8 cellular contexts compared by ENCODE assay signal in the genomic region with DNA sequence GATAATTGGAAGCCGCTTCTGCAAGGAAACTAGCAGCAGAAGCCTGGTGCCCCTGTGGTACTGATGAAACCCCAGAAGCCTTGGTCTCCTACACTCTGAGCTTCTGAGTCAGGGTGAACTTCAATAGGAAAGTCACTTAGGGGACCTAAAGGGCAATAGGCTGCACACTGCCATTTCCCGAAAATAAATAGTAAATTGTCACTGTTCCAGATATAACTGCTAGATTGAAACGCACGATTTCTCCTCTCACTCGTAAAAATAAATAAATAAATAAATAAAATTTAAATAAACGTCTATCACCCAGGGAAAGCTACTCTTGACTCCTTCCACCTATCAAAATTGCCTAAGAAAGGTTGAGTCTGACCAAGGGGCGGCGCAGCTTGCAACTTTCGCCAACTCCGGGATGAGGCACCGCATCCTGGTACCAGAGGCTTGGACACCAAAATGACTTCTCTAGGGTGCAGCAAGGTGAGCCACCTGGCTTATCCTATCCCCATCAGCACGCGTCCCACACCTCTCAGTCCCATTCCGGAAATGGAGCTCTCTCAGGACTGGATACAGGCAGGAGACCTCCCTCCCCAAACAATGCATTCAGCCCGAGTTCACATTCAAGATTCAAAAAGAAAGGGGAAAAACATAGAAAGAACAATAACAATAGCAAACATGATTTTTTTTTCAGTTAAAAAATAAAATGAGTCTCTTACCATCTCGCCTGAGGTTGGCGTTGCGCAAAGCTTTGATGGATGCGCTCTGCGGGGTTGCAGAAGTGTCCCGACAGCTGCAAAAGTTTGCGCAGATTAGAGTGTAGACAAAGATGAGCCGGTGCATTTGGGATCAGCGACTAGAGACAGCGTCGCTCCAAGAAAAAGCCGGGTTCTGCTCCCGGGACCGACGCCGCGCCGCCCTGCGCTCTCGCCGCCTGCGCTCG. TPM values are rescaled to one million over a fixed set of nuclear protein-coding genes. Genes with fewer than 3 reads are reported as not detected.
DNase-seq lines count a peak whose midpoint lies in the region; ATAC-seq and TF ChIP-seq lines count a peak whose summit lies in the region.

No MANE protein-coding gene starts in this region.

- WGBS in heart right ventricle, 2 donors = 3% methylated on average over 38 of the region's 38 CpGs
- 8% methylated on average over 38 of the region's 38 CpGs for whole genome bisulfite sequencing in prostate gland

- H3K27me3 ChIP-seq in heart right ventricle = peaks cover 0 to 14% (median 0%) of the 10 kb centered on the region in 7 donors
- H3K27me3 ChIP-seq in prostate gland (replicated peaks; ENCODE audit: insufficient read depth) = no peaks in the 10 kb centered on the region

- H3K4me1 Mint-ChIP-seq in activated CD4-positive, alpha-beta memory T cell treated with anti-CD3 and anti-CD28 coated beads, Interleukin-2, amount 10 ng/mL, durations not matched to agents 7 days and 5 days = peaks cover 4% of the 10 kb centered on the region

- peaks cover 31% of the 10 kb centered on the region for H3K27me3 Mint-ChIP-seq in activated CD4-positive, alpha-beta memory T cell treated with anti-CD3 and anti-CD28 coated beads, Interleukin-2, amount 10 ng/mL, durations not matched to agents 7 days and 5 days

- H3K36me3 ChIP-seq in heart right ventricle (no peaks in the 10 kb centered on the region), prostate gland (no peaks in the 10 kb centered on the region)

- CTCF ChIA-PET in activated CD4-positive, alpha-beta memory T cell treated with anti-CD3 and anti-CD28 coated beads, Interleukin-2, amount 10 ng/mL, durations not matched to agents 7 days and 5 days (lab: Charles Lee) = interaction anchor here (1.0 kb wide), 1 partner anchor 481 kb away, joined by 4 read pairs; no protein-coding TSS in a partner anchor

- intact Hi-C loops in heart right ventricle (cut with DNase I) (loop anchor here in 3 of 10 donors (5.0 to 10.0 kb wide), 3 partner anchors 369 to 479 kb away; no protein-coding TSS in a partner anchor), prostate gland (cut with DNase I) (no loop called here)

- DNase-seq in ELR (ENCODE audit: low read depth) = peak; percentile 31
- no peak for DNase-seq in activated CD4-positive, alpha-beta memory T cell treated with anti-CD3 and anti-CD28 coated beads, Interleukin-2, amount 10 ng/mL, durations not matched to agents 7 days and 5 days
- peak; percentile 22 to 30 for DNase-seq in heart right ventricle
- DNase-seq in prostate gland (ENCODE audit: low spot score) = no peak
- DNase-seq in activated CD8-positive, alpha-beta memory T cell treated with anti-CD3 and anti-CD28 coated beads for 24 hours = no peak
- DNase-seq in NCI-H2107 (lab: John Stamatoyannopoulos, UW) = no peak

- peak overlapping the region in 9 of 10 donors; percentile 33 to 71 (median 62) for H3K27ac ChIP-seq in heart right ventricle
- peak overlapping the region; percentile 2 to 34 for H3K27ac ChIP-seq in prostate gland

- H3K4me3 Mint-ChIP-seq in activated CD4-positive, alpha-beta memory T cell treated with anti-CD3 and anti-CD28 coated beads, Interleukin-2, amount 10 ng/mL, durations not matched to agents 7 days and 5 days = peak overlapping the region; percentile 51

- ATAC-seq in HG02840 (IDR thresholded peaks at IDR 0.05; ENCODE audit: low FRiP score, unreplicated experiment) (peak; percentile 18), heart right ventricle (peak; percentile 21 to 73 (median 60)), GM21367 (IDR thresholded peaks at IDR 0.05; ENCODE audit: unreplicated experiment) (no peak)

- no peak overlapping the region for H3K27ac Mint-ChIP-seq in activated CD4-positive, alpha-beta memory T cell treated with anti-CD3 and anti-CD28 coated beads, Interleukin-2, amount 10 ng/mL, durations not matched to agents 7 days and 5 days

- no peak for TF ChIP-seq POLR2A in prostate gland (IDR thresholded peaks at IDR 0.05)

- peak overlapping the region; percentile 37 to 72 (median 66) for H3K4me3 ChIP-seq in heart right ventricle
- H3K4me3 ChIP-seq in prostate gland = peak overlapping the region; percentile 33 to 36

- no peaks in the 10 kb centered on the region for H3K36me3 Mint-ChIP-seq in activated CD4-positive, alpha-beta memory T cell treated with anti-CD3 and anti-CD28 coated beads, Interleukin-2, amount 10 ng/mL, durations not matched to agents 7 days and 5 days (ENCODE audit: low read depth)

- no peaks in the 10 kb centered on the region for H3K9me3 ChIP-seq in heart right ventricle
- no peaks in the 10 kb centered on the region for H3K9me3 ChIP-seq in prostate gland

- peaks cover 0 to 17% (median 7%) of the 10 kb centered on the region in 9 donors for H3K4me1 ChIP-seq in heart right ventricle
- no peaks in the 10 kb centered on the region for H3K4me1 ChIP-seq in prostate gland (replicated peaks)

- POLR2A ChIA-PET in activated CD4-positive, alpha-beta memory T cell treated with anti-CD3 and anti-CD28 coated beads, Interleukin-2, amount 10 ng/mL, durations not matched to agents 7 days and 5 days (lab: Charles Lee) = no interaction called here

- peak in 2 of 9 donors; percentile 26 to 37 for TF ChIP-seq CTCF in heart right ventricle (IDR thresholded peaks at IDR 0.05)
- TF ChIP-seq CTCF in prostate gland (IDR thresholded peaks at IDR 0.05) = no peak

- no peaks in the 10 kb centered on the region for H3K9me3 Mint-ChIP-seq in activated CD4-positive, alpha-beta memory T cell treated with anti-CD3 and anti-CD28 coated beads, Interleukin-2, amount 10 ng/mL, durations not matched to agents 7 days and 5 days

RNA-seq across cellular contexts. Expression of a gene that starts 0.6 kb away (rescaled TPM):
- not detected for total RNA-seq in activated CD4-positive, alpha-beta memory T cell treated with anti-CD3 and anti-CD28 coated beads, Interleukin-2, amount 10 ng/mL, durations not matched to agents 7 days and 5 days
- total RNA-seq in heart right ventricle = 10 to 100 TPM in 8 of 10 donors, 1 to 10 TPM in 2; 7.3 to 17.5 (median 11.3) TPM
- polyA plus RNA-seq in heart right ventricle = 1 to 10 TPM; 6.0 to 6.2 TPM
- total RNA-seq in prostate gland = 10 to 100 TPM; 12.6 to 19.4 TPM

Comparison
In these comparisons a context has a peak if more than half of its experiments do, and no peak if none do; other contexts are left out.
1. DNase-seq: peak in ELR (single experiment) and heart right ventricle (2 of 2); none in activated CD4-positive, alpha-beta memory T cell treated with anti-CD3 and anti-CD28 coated beads, Interleukin-2, amount 10 ng/mL, durations not matched to agents 7 days and 5 days (single experiment), prostate gland (single experiment), activated CD8-positive, alpha-beta memory T cell treated with anti-CD3 and anti-CD28 coated beads for 24 hours (single experiment) and NCI-H2107 (single experiment).
2. RNA of a gene that starts 0.6 kb away (total RNA-seq): 12.6 to 19.4 TPM in prostate gland and 7.3 to 17.5 TPM in heart right ventricle; not detected in activated CD4-positive, alpha-beta memory T cell treated with anti-CD3 and anti-CD28 coated beads, Interleukin-2, amount 10 ng/mL, durations not matched to agents 7 days and 5 days; every median in the first group is over 4 times any median in the second.